ENCODE assay signal across 8 cellular contexts in the genomic region with DNA sequence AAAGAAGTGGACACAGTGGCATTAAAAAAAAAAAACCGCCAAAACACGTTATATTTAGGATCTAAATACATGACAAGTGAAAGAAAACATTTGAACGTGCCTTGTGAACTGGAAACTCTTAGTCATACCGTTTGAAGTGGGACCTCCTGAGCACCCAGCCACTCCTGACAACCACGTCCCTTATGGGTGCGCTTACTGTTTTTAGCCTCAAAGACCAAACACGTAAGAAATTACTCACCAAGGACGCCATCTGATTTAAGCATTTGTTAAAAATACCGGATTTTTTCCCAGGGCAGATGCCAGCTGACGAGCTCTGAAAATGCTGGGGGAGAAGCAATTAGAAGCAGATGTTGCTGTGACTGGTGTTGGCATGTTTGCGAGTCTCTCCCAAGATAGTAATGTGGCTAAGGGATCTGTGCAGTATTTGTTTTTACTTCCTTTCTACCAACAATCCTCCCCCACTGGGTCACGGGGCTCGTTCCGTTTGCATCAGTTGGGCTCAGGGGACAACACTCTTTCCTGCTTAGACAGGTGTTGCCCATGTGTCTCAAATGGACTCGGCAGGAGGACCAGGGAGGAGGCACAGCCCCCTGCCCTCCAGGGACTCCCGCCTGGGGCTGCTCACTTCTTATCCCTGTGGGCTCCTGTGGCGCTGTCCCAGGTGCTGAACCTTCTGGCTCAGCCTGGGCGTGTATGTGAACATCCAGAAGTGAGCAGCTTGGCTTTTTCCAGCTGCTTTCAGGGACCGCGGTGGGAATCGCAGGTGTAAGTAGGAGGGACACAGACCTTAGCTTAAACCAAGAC.
DNase-seq lines count a peak whose midpoint lies in the region; ATAC-seq and FAIRE-seq lines count a peak whose summit lies in the region.

No MANE protein-coding gene starts in this region.

- H3K9me2 ChIP-seq in Karpas-422 (replicated peaks; ENCODE audit: insufficient read depth, low read length): no peaks in the 10 kb centered on the region

- H3K27me3 ChIP-seq in Karpas-422 (ENCODE audit: low read length): no peaks in the 10 kb centered on the region

- H3K4me3 ChIP-seq in Karpas-422 (ENCODE audit: low read length): no peak overlapping the region

- H3K9me3 ChIP-seq in Karpas-422 (ENCODE audit: low read length): no peaks in the 10 kb centered on the region

- ATAC-seq in GM21515 (IDR thresholded peaks at IDR 0.05; ENCODE audit: unreplicated experiment) (peak; percentile 51), GM19467 (IDR thresholded peaks at IDR 0.05; ENCODE audit: unreplicated experiment) (no peak)

- H3K27ac ChIP-seq in Karpas-422 (ENCODE audit: low read length): no peak overlapping the region

- H3K79me2 ChIP-seq in Karpas-422 (ENCODE audit: low read length): no peaks in the 10 kb centered on the region

- no peak overlapping the region for H2AFZ ChIP-seq in Karpas-422 (ENCODE audit: low read length)

- no peaks in the 10 kb centered on the region for H3K36me3 ChIP-seq in Karpas-422 (ENCODE audit: insufficient read depth, low read length)

- FAIRE-seq in islet of Langerhans (lab: Jason Lieb, UNC): peak; percentile 88

- DNase-seq in D341Med (ENCODE audit: low spot score): peak; percentile 59
- DNase-seq in Karpas-422: peak; percentile 88
- peak; percentile 50 for DNase-seq in T follicular helper cell (ENCODE audit: low read depth)
- peak; percentile 52 for DNase-seq in amniotic epithelial cell (ENCODE audit: low read depth)
- peak; percentile 12 for DNase-seq in stimulated activated CD8-positive, alpha-beta memory T cell treated with anti-CD3 and anti-CD28 coated beads, Interleukin-12 subunit alpha, Interleukin-12 subunit beta, amount 100 ng/mL, for 4 hours (ENCODE audit: low read depth)

- H3K9ac ChIP-seq in Karpas-422 (ENCODE audit: low read length): no peak overlapping the region

- H3K4me2 ChIP-seq in Karpas-422 (ENCODE audit: low read depth, low read length, poor library complexity, severe bottlenecking): no peak overlapping the region

- H4K20me1 ChIP-seq in Karpas-422 (ENCODE audit: insufficient read depth, low read depth, low read length): peaks cover 41% of the 10 kb centered on the region

- no peaks in the 10 kb centered on the region for H3K4me1 ChIP-seq in Karpas-422 (ENCODE audit: low read length)

Comparison
In these comparisons a context has a peak if more than half of its experiments do, and no peak if none do; other contexts are left out.
1. DNase-seq: peak in every context shown above with its lines; median percentile 88 in Karpas-422; 59 in D341Med; 52 in amniotic epithelial cell; 50 in T follicular helper cell; 12 in stimulated activated CD8-positive, alpha-beta memory T cell treated with anti-CD3 and anti-CD28 coated beads, Interleukin-12 subunit alpha, Interleukin-12 subunit beta, amount 100 ng/mL, for 4 hours.